18 cellular contexts compared by ENCODE assay signal in the genomic region with DNA sequence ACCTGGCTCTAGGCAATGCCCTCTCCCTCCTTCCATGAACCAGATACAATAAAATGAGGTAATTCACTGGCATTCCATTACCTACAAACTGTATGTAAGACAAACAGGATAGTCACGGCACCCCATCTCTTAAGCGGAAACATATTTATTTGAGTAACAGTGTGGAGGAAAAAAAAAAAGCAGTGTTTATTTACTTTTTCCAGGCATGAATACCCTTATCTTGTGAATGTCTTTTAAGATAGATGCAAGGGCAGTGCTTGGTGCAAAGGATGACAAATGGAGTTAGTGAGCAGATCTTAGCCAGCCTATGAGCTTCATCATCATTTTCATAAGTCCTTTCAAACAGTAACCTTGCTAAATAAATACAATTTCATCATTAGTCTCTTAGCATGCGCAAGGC.
DNase-seq lines count a peak whose midpoint lies in the region; TF ChIP-seq lines count a peak whose summit lies in the region.
"Had no signal": no experiment of that assay in that cellular context is flagged by ENCODE, and none has a peak within 500 bp of the region (broad histone marks: within the 10 kb centered on the region; RNA-seq: fewer than 3 reads in every experiment).

No MANE protein-coding gene starts in this region.

- no peaks in the 10 kb centered on the region for H3K4me1 ChIP-seq in HEK293 (ENCODE audit: control insufficient read depth, insufficient read depth, low read length)
- no peaks in the 10 kb centered on the region for H3K4me1 ChIP-seq in hepatocyte (ENCODE audit: insufficient read depth)
- H3K4me1 ChIP-seq in SK-N-SH (ENCODE audit: control insufficient read depth in 1 of 2, insufficient read depth in 2 of 2, low read depth in 1 of 2, low read length in 1 of 2), result no peaks in the 10 kb centered on the region
- H3K4me1 ChIP-seq: Caco-2, HAP-1 had no signal

- H3K9me3 ChIP-seq in HEK293 (ENCODE audit: control insufficient read depth, insufficient read depth, low read depth, low read length) (no peaks in the 10 kb centered on the region), hepatocyte (ENCODE audit: low read depth) (no peaks in the 10 kb centered on the region), SK-N-SH (no peaks in the 10 kb centered on the region)
- H3K9me3 ChIP-seq: BE2C, Caco-2, HAP-1 had no signal

- TF ChIP-seq RAD21 in SK-N-SH (IDR thresholded peaks at IDR 0.05; ENCODE audit: low read length), result no peak

- no peak for TF ChIP-seq EP300 in SK-N-SH (IDR thresholded peaks at IDR 0.05; ENCODE audit: borderline replicate concordance in 1 of 2, low read depth in 1 of 2, low read length in 1 of 2)

- WGBS in hepatocyte (ENCODE audit: low lambda C conversion rate, missing lambda C conversion rate), result 60% methylated on average over 3 of the region's 3 CpGs
- WGBS in SK-N-SH (ENCODE audit: low lambda C conversion rate), result 57% methylated on average over 3 of the region's 3 CpGs

- TF ChIP-seq CTCF in HEK293 (tag by site-specific recombination; IDR thresholded peaks at IDR 0.05) (no peak), hepatocyte (IDR thresholded peaks at IDR 0.05; ENCODE audit: poor library complexity) (no peak), SK-N-SH (IDR thresholded peaks at IDR 0.05) (no peak)

- no peaks in the 10 kb centered on the region for H3F3A ChIP-seq in SK-N-SH (replicated peaks; ENCODE audit: insufficient read depth)

- H3K9ac ChIP-seq in SK-N-SH, result no peak overlapping the region

- H2AFZ ChIP-seq in hepatocyte (no peak overlapping the region), SK-N-SH (ENCODE audit: low read depth) (no peak overlapping the region)

- H4K20me1 ChIP-seq in hepatocyte (ENCODE audit: insufficient read depth, poor library complexity, severe bottlenecking), result no peaks in the 10 kb centered on the region
- H4K20me1 ChIP-seq in SK-N-SH (ENCODE audit: insufficient read depth), result no peaks in the 10 kb centered on the region

- H3K27me3 ChIP-seq in hepatocyte, result no peaks in the 10 kb centered on the region
- no peaks in the 10 kb centered on the region for H3K27me3 ChIP-seq in SK-N-SH (ENCODE audit: insufficient read depth)
- H3K27me3 ChIP-seq: BE2C had no signal

- no peak overlapping the region for H3K4me2 ChIP-seq in hepatocyte
- H3K4me2 ChIP-seq in SK-N-SH, result no peak overlapping the region

- POLR2A ChIA-PET in HEK293 (lab: Yijun Ruan, JAX), result interaction anchor here (0.7 kb wide), 1 partner anchor 40 kb away, joined by 4 read pairs; no protein-coding TSS in a partner anchor
- POLR2A ChIA-PET in SK-N-SH (lab: Yijun Ruan, JAX), result no interaction called here

- H3K36me3 ChIP-seq in HEK293 (ENCODE audit: control insufficient read depth in 2 of 2, insufficient read depth in 1 of 2, low read length in 2 of 2) (no peaks in the 10 kb centered on the region), hepatocyte (replicated peaks; ENCODE audit: insufficient read depth, low read depth) (no peaks in the 10 kb centered on the region), SK-N-SH (replicated peaks in 1 of 2; ENCODE audit: control insufficient read depth in 1 of 2, insufficient read depth in 2 of 2, low read length in 1 of 2) (no peaks in the 10 kb centered on the region)
- H3K36me3 ChIP-seq: BE2C, HAP-1 had no signal

- H3K79me2 ChIP-seq in hepatocyte, result no peaks in the 10 kb centered on the region
- no peaks in the 10 kb centered on the region for H3K79me2 ChIP-seq in SK-N-SH (ENCODE audit: insufficient read depth)

- CTCF ChIA-PET in HEK293 (lab: Yijun Ruan, JAX), result interaction anchor here (0.7 kb wide), 1 partner anchor 16 kb away, joined by 4 read pairs; no protein-coding TSS in a partner anchor
- CTCF ChIA-PET in SK-N-SH (lab: Yijun Ruan, JAX), result no interaction called here

- no peak overlapping the region for H3K27ac ChIP-seq in HEK293 (ENCODE audit: extremely low read depth, low read depth, low read length)
- no peak overlapping the region for H3K27ac ChIP-seq in hepatocyte
- H3K27ac ChIP-seq in SK-N-SH (ENCODE audit: low read depth in 2 of 2, low read length in 1 of 2), result no peak overlapping the region
- H3K27ac ChIP-seq: HL-60 had no signal

- H3K4me3 ChIP-seq in HEK293 (ENCODE audit: low read depth, low read length) (no peak overlapping the region), hepatocyte (no peak overlapping the region), SK-N-SH (ENCODE audit: low read depth in 2 of 2, low read length in 1 of 2) (no peak overlapping the region)
- H3K4me3 ChIP-seq: GM12878, HAP-1 had no signal

- peak; percentile 51 for DNase-seq in dermis blood vessel endothelial cell
- DNase-seq in hepatocyte (ENCODE audit: low spot score), result peak; percentile 8
- no peak for DNase-seq in activated CD8-positive, alpha-beta memory T cell treated with anti-CD3 and anti-CD28 coated beads for 24 hours
- no peak for DNase-seq in NCI-H2196 treated with DMSO at 0.1 percent for 48 hours (lab: John Stamatoyannopoulos, UW; ENCODE audit: unreplicated experiment)
- DNase-seq in SK-N-SH, result no peak
- DNase-seq: ACHN; BE2C; C1 segment of cervical spinal cord; Caco-2; CD4-positive, CD25-positive, alpha-beta regulatory T cell; DMS153; DND-41; EL; HFFc6 had no signal

- H3K9me2 ChIP-seq in hepatocyte (replicated peaks; ENCODE audit: insufficient read depth) (no peaks in the 10 kb centered on the region), SK-N-SH (no peaks in the 10 kb centered on the region)

TF ChIP-seq in HEK293, 187 proteins besides CTCF, POLR2A, EP300 and RAD21 (continues in another document):
- TF ChIP-seq ZNF600 (tag by site-specific recombination; IDR thresholded peaks at IDR 0.05), result no peak
- TF ChIP-seq ZNF223 (tag by site-specific recombination; IDR thresholded peaks at IDR 0.05), result no peak
- no peak for TF ChIP-seq ZSCAN23 (tag by site-specific recombination; IDR thresholded peaks at IDR 0.05)
- TF ChIP-seq ZNF560 (tag by site-specific recombination; IDR thresholded peaks at IDR 0.05; ENCODE audit: borderline replicate concordance), result no peak
- no peak for TF ChIP-seq ZNF529 (tag by site-specific recombination; IDR thresholded peaks at IDR 0.05; ENCODE audit: insufficient replicate concordance)
- no peak for TF ChIP-seq ZNF404 (tag by site-specific recombination; IDR thresholded peaks at IDR 0.05)
- TF ChIP-seq, protein P1, sequence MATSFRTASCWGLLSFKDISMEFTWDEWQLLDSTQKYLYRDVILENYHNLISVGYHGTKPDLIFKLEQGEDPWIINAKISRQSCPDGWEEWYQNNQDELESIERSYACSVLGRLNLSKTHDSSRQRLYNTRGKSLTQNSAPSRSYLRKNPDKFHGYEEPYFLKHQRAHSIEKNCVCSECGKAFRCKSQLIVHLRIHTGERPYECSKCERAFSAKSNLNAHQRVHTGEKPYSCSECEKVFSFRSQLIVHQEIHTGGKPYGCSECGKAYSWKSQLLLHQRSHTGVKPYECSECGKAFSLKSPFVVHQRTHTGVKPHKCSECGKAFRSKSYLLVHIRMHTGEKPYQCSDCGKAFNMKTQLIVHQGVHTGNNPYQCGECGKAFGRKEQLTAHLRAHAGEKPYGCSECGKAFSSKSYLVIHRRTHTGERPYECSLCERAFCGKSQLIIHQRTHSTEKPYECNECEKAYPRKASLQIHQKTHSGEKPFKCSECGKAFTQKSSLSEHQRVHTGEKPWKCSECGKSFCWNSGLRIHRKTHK (tag by site-specific recombination; IDR thresholded peaks at IDR 0.05), result no peak
- TF ChIP-seq KLF10 (tag by site-specific recombination; IDR thresholded peaks at IDR 0.05), result no peak
- TF ChIP-seq ZNF629 (tag by site-specific recombination; IDR thresholded peaks at IDR 0.05), result no peak
- TF ChIP-seq ZNF214 (tag by site-specific recombination; IDR thresholded peaks at IDR 0.05; ENCODE audit: borderline replicate concordance), result no peak
- peak; percentile 94 for TF ChIP-seq TRIM28 (IDR thresholded peaks at IDR 0.05; ENCODE audit: borderline replicate concordance, low read length)
- peak; percentile 33; the same call in 1 of the 2 replicates for TF ChIP-seq HOXD13 (CRISPR knock-in tag; IDR thresholded peaks at IDR 0.05; ENCODE audit: borderline replicate concordance)
- TF ChIP-seq WT1 (tag by site-specific recombination; IDR thresholded peaks at IDR 0.05), result peak; percentile 63; the same call in 1 of the 2 replicates
- no peak for TF ChIP-seq ZNF10 (tag by site-specific recombination; IDR thresholded peaks at IDR 0.05)

TF ChIP-seq in SK-N-SH, 30 proteins besides CTCF, POLR2A, EP300 and RAD21 (continues in another document):
- TF ChIP-seq FOXM1 (IDR thresholded peaks at IDR 0.05; ENCODE audit: low read depth) (no peak), RCOR1 (IDR thresholded peaks at IDR 0.05; ENCODE audit: low read length) (no peak), FOSL2 (IDR thresholded peaks at IDR 0.05; ENCODE audit: borderline replicate concordance, low read depth) (no peak), MXI1 (IDR thresholded peaks at IDR 0.05; ENCODE audit: low read depth, low read length) (no peak), NFIC (IDR thresholded peaks at IDR 0.05; ENCODE audit: borderline replicate concordance) (no peak), TCF12 (IDR thresholded peaks at IDR 0.05) (no peak), TEAD4 (IDR thresholded peaks at IDR 0.05; ENCODE audit: borderline replicate concordance, insufficient read depth) (no peak), JUND (IDR thresholded peaks at IDR 0.05) (no peak), NRF1 (IDR thresholded peaks at IDR 0.05; ENCODE audit: low read depth, low read length) (no peak)
- TF ChIP-seq, protein P2, sequence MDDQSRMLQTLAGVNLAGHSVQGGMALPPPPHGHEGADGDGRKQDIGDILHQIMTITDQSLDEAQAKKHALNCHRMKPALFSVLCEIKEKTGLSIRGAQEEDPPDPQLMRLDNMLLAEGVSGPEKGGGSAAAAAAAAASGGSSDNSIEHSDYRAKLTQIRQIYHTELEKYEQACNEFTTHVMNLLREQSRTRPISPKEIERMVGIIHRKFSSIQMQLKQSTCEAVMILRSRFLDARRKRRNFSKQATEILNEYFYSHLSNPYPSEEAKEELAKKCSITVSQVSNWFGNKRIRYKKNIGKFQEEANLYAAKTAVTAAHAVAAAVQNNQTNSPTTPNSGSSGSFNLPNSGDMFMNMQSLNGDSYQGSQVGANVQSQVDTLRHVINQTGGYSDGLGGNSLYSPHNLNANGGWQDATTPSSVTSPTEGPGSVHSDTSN (IDR thresholded peaks at IDR 0.05), result no peak
- TF ChIP-seq, protein P3, sequence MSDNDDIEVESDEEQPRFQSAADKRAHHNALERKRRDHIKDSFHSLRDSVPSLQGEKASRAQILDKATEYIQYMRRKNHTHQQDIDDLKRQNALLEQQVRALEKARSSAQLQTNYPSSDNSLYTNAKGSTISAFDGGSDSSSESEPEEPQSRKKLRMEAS (IDR thresholded peaks at IDR 0.05; ENCODE audit: low read depth), result no peak
- TF ChIP-seq, protein P4, sequence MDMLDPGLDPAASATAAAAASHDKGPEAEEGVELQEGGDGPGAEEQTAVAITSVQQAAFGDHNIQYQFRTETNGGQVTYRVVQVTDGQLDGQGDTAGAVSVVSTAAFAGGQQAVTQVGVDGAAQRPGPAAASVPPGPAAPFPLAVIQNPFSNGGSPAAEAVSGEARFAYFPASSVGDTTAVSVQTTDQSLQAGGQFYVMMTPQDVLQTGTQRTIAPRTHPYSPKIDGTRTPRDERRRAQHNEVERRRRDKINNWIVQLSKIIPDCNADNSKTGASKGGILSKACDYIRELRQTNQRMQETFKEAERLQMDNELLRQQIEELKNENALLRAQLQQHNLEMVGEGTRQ (IDR thresholded peaks at IDR 0.05; ENCODE audit: borderline replicate concordance, low read depth, low read length), result no peak

Comparison
In these comparisons a context has a peak if more than half of its experiments do, and no peak if none do; other contexts are left out.
1. DNase-seq: peak in dermis blood vessel endothelial cell (single experiment) and hepatocyte (single experiment); none in activated CD8-positive, alpha-beta memory T cell treated with anti-CD3 and anti-CD28 coated beads for 24 hours (single experiment), NCI-H2196 treated with DMSO at 0.1 percent for 48 hours (single experiment) and SK-N-SH (single experiment).